ENCODE assay signal across 11 cellular contexts in the genomic region with DNA sequence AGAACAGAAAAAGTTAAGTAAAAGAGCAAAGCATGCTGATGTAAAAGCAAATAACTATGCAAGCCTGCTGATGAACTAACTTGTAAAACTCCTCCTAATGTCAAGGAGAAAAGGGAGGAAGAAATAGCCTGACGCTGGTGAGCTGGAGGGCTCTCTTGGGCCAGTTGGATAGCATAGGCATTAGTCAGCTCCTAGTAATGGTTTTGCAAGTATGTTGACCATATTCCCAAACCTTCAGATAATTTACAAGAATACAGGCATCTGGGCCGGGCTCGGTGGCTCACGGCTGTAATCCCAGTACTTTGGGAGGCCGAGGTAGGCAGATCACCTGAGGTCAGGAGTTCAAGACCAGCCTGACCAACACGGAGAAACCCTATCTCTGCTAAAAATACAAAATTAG.
DNase-seq lines count a peak whose midpoint lies in the region; ATAC-seq and TF ChIP-seq lines count a peak whose summit lies in the region.
"Had no signal": no experiment of that assay in that cellular context is flagged by ENCODE, and none has a peak within 500 bp of the region (broad histone marks: within the 10 kb centered on the region; RNA-seq: fewer than 3 reads in every experiment).

No MANE protein-coding gene starts in this region.

- H3K36me3 Mint-ChIP-seq in T-helper 17 cell (ENCODE audit: low read depth), result no peaks in the 10 kb centered on the region

- H3K4me1 Mint-ChIP-seq in T-helper 17 cell, result no peaks in the 10 kb centered on the region

- no peaks in the 10 kb centered on the region for H3K9me3 ChIP-seq in T-helper 17 cell (ENCODE audit: control insufficient read depth, low read length, poor library complexity, severe bottlenecking)
- H3K9me3 ChIP-seq: heart left ventricle had no signal

- TF ChIP-seq CTCF in RWPE1 (conservative IDR thresholded peaks at IDR 0.05; ENCODE audit: low read depth), result no peak
- no peak for TF ChIP-seq CTCF in fibroblast of mammary gland (conservative IDR thresholded peaks at IDR 0.05; ENCODE audit: control insufficient read depth, insufficient read depth, low read depth, low read length)

- POLR2A ChIA-PET in RWPE1 (lab: Yijun Ruan, JAX; ENCODE audit: low non-redundant PET), result no interaction called here

- intact Hi-C loops in posterior vena cava (cut with DNase I), result no loop called here

- peak overlapping the region; percentile 69 for H3K27ac ChIP-seq in RWPE1
- H3K27ac ChIP-seq: heart left ventricle had no signal

- no peak overlapping the region for H3K27ac Mint-ChIP-seq in T-helper 17 cell

- DNase-seq in GM03348 (ENCODE audit: low spot score) (peak; percentile 41), RWPE1 (ENCODE audit: low spot score) (peak; percentile 70), fibroblast of mammary gland (ENCODE audit: low read depth) (peak; percentile 96), posterior vena cava (ENCODE audit: low spot score) (peak; percentile 79), C1 segment of cervical spinal cord (lab: John Stamatoyannopoulos, UW) (no peak), T-helper 17 cell (no peak), NCI-H1694 treated with DMSO at 0.1 percent for 48 hours (lab: John Stamatoyannopoulos, UW) (no peak)
- DNase-seq: DMS 273 treated with DMSO at 0.1 percent for 48 hours, heart left ventricle had no signal

- H3K4me3 ChIP-seq in fibroblast of mammary gland (ENCODE audit: control insufficient read depth, low read depth, low read length), result no peak overlapping the region
- H3K4me3 ChIP-seq: heart left ventricle, K562 had no signal

- H3K27me3 Mint-ChIP-seq in T-helper 17 cell, result no peaks in the 10 kb centered on the region

- H3K4me3 Mint-ChIP-seq in T-helper 17 cell, result no peak overlapping the region

- ATAC-seq in GM18870 (IDR thresholded peaks at IDR 0.05; ENCODE audit: unreplicated experiment) (no peak), T-helper 17 cell (no peak)
- ATAC-seq: heart left ventricle, K562 had no signal

- CTCF ChIA-PET in RWPE1 (lab: Yijun Ruan, JAX), result interaction anchor here (0.9 kb wide), 1 partner anchor 11 kb away, joined by 3 read pairs; no protein-coding TSS in a partner anchor

Comparison
In these comparisons a context has a peak if more than half of its experiments do, and no peak if none do; other contexts are left out.
1. DNase-seq: peak in GM03348 (single experiment), RWPE1 (single experiment), fibroblast of mammary gland (single experiment) and posterior vena cava (single experiment); none in C1 segment of cervical spinal cord (0 of 14), T-helper 17 cell (0 of 3) and NCI-H1694 treated with DMSO at 0.1 percent for 48 hours (single experiment).